In the genomic region with DNA sequence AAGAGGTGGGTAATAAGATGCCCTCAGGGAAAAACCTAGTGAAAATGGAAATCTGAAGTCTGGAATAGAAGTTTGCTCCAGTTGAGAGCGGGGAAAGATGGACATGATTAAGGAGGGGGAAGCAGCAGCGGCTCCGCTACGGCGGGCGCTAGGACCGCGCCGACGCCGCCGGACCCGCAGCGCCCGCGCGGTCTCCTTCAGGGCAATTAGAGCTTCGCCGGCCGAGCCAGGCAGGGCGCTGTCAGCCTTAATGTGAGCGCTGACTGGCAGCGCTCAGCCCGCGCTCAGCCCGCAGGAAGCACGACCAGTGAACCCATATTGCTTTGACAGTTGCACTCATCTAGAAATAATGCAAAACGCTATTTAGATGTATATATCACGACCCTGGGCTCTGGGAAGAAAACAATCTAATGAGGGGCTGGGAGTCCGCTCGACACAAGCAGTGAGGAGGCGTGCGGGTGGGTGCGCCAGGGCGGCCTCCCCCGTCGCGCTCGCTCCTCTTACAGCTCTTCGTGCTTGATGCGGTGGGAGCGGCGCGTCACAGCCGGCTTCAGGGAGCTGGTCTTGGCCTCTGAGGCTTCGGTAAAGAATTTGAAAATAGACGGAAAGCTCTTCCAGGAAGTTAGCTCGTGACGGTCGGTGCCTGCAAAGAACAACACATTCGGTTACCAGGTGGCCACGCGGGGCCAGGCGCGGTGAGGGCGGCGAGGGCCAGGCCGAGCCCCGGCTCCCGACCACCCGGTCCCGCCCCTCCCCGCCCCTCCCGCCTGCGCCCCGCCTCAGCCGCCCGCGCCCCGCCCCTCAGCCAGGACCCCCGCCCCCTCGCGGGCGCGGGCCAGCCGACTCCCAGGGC, we compare ENCODE assay signal across 8 cellular contexts. TPM values are rescaled to one million over a fixed set of nuclear protein-coding genes. Genes with fewer than 3 reads are reported as not detected.
DNase-seq lines count a peak whose midpoint lies in the region; ATAC-seq and TF ChIP-seq lines count a peak whose summit lies in the region.

No MANE protein-coding gene starts in this region.

- H3K4me1 Mint-ChIP-seq in nephron progenitor cell: peaks cover 31% of the 10 kb centered on the region

- ATAC-seq in GM21717 (IDR thresholded peaks at IDR 0.05; ENCODE audit: unreplicated experiment) (peak; percentile 99), upper lobe of left lung (ENCODE audit: low FRiP score in 2 of 2) (peak; percentile 94)

- H3K79me2 ChIP-seq in DOHH2 (ENCODE audit: control insufficient read depth, low read length): no peaks in the 10 kb centered on the region

- no peak for TF ChIP-seq POLR2A in upper lobe of left lung (IDR thresholded peaks at IDR 0.05)

- DNase-seq in OCI-M1 (lab: John Stamatoyannopoulos, UW): peak; percentile 87
- DNase-seq in activated effector memory CD4-positive, alpha-beta T cell treated with anti-CD3 and anti-CD28 coated beads, Interleukin-2, amount 50 U/mL, for 16 hours: peak; percentile 81
- DNase-seq in fibroblast of villous mesenchyme (ENCODE audit: low read depth): peak; percentile 66
- peak; percentile 76 for DNase-seq in nephron progenitor cell
- peak; percentile 78 to 93 for DNase-seq in upper lobe of left lung

- H3K27me3 Mint-ChIP-seq in nephron progenitor cell (ENCODE audit: low read depth, poor library complexity): peaks cover 40% of the 10 kb centered on the region

- no peak for TF ChIP-seq EP300 in upper lobe of left lung (IDR thresholded peaks at IDR 0.05)

- peaks cover 13% of the 10 kb centered on the region for H3K4me1 ChIP-seq in DOHH2 (ENCODE audit: control insufficient read depth, low read length)
- peaks cover 24% of the 10 kb centered on the region for H3K4me1 ChIP-seq in HUES64 (ENCODE audit: insufficient read depth, low read length)
- H3K4me1 ChIP-seq in upper lobe of left lung: peaks cover 5 to 25% (median 6%) of the 10 kb centered on the region in 4 donors

- H3K4me3 Mint-ChIP-seq in nephron progenitor cell: peak overlapping the region; percentile 94

- 0 out of 2 replicates have a peak overlapping the region, but pooled peaks have one; percentile 5 for H3K9ac ChIP-seq in HUES64 (ENCODE audit: low read depth, low read length)

- peak overlapping the region; percentile 95 for H3K4me2 ChIP-seq in DOHH2 (ENCODE audit: low read length)

- H3K27me3 ChIP-seq in DOHH2 (ENCODE audit: control insufficient read depth, low read length) (peaks cover 16% of the 10 kb centered on the region), HUES64 (ENCODE audit: insufficient read depth, low read length) (peaks cover 97% of the 10 kb centered on the region), upper lobe of left lung (no peaks in the 10 kb centered on the region)

- TF ChIP-seq CTCF in DOHH2 (IDR thresholded peaks at IDR 0.05; ENCODE audit: low read depth, low read length, poor library complexity, severe bottlenecking) (peak; percentile 28), fibroblast of villous mesenchyme (IDR thresholded peaks at IDR 0.05; ENCODE audit: insufficient read depth, low read depth, low read length) (no peak), nephron progenitor cell (IDR thresholded peaks at IDR 0.05) (no peak), upper lobe of left lung (IDR thresholded peaks at IDR 0.05) (peak in 1 of 6 experiments; percentile 7)

- H3K4me3 ChIP-seq in DOHH2 (ENCODE audit: low read length): peak overlapping the region; percentile 78
- H3K4me3 ChIP-seq in HUES64 (ENCODE audit: low read length): peak overlapping the region; percentile 64
- H3K4me3 ChIP-seq in fibroblast of villous mesenchyme (ENCODE audit: low read depth, low read length): peak overlapping the region; percentile 76
- peak overlapping the region; percentile 34 to 72 (median 60) for H3K4me3 ChIP-seq in upper lobe of left lung

- under 1% methylated on average over 72 of the region's 76 CpGs for WGBS in HUES64
- 0 to 1% methylated on average over 44 to 47 of the region's 76 CpGs for WGBS in upper lobe of left lung, 2 donors

- H3K36me3 Mint-ChIP-seq in nephron progenitor cell (ENCODE audit: low read depth): no peaks in the 10 kb centered on the region

- H4K20me1 ChIP-seq in DOHH2 (ENCODE audit: control insufficient read depth, insufficient read depth, low read depth, low read length): no peaks in the 10 kb centered on the region

- no peaks in the 10 kb centered on the region for H3K9me2 ChIP-seq in DOHH2 (replicated peaks; ENCODE audit: control insufficient read depth, low read length)

- H3K9me3 ChIP-seq in DOHH2 (ENCODE audit: control insufficient read depth, insufficient read depth, low read length): no peaks in the 10 kb centered on the region
- no peaks in the 10 kb centered on the region for H3K9me3 ChIP-seq in HUES64 (ENCODE audit: insufficient read depth, low read depth, low read length)
- no peaks in the 10 kb centered on the region for H3K9me3 ChIP-seq in upper lobe of left lung

- H3F3A ChIP-seq in DOHH2 (ENCODE audit: control insufficient read depth, insufficient read depth): peaks cover 5% of the 10 kb centered on the region

- H3K27ac Mint-ChIP-seq in nephron progenitor cell: peak overlapping the region; percentile 86

- no peaks in the 10 kb centered on the region for H3K9me3 Mint-ChIP-seq in nephron progenitor cell

- H3K36me3 ChIP-seq in DOHH2 (ENCODE audit: control insufficient read depth, low read length) (no peaks in the 10 kb centered on the region), HUES64 (ENCODE audit: insufficient read depth, low read length) (no peaks in the 10 kb centered on the region), upper lobe of left lung (no peaks in the 10 kb centered on the region)

- H3K27ac ChIP-seq in DOHH2 (ENCODE audit: low read depth, low read length): peak overlapping the region; percentile 26; the same call in 1 of the 2 replicates
- H3K27ac ChIP-seq in HUES64 (ENCODE audit: low read depth, low read length): no peak overlapping the region
- peak overlapping the region; percentile 76 to 81 (median 77) for H3K27ac ChIP-seq in upper lobe of left lung

RNA-seq across cellular contexts. Expression of a gene that starts 37.7 kb away (rescaled TPM):
- 24.5 TPM for polyA plus RNA-seq in HUES64 (2013, experiment 1 of 2)
- polyA plus RNA-seq in HUES64 (2013, experiment 2 of 2): 47.7 TPM
- total RNA-seq in fibroblast of villous mesenchyme (29.8 and 68.3 TPM in 2 replicates), upper lobe of left lung (10 to 100 TPM in 5 of 6 donors, 1 to 10 TPM in 1; 8.9 to 70.3 (median 29.4) TPM)

RNA-seq across cellular contexts. Expression of a gene that starts 39.7 kb away (rescaled TPM):
- polyA plus RNA-seq in HUES64 (2013, experiment 1 of 2): 3.7 TPM
- polyA plus RNA-seq in HUES64 (2013, experiment 2 of 2): 8.7 TPM
- total RNA-seq in fibroblast of villous mesenchyme (27.6 and 30.3 TPM in 2 replicates), upper lobe of left lung (10 to 100 TPM in 4 of 6 donors, 1 to 10 TPM in 2; 4.4 to 19.9 (median 11.4) TPM)
